28 cellular contexts compared by ENCODE assay signal in genomic region chr9:38083858-38084555, GRCh38. TPM values are rescaled to one million over a fixed set of nuclear protein-coding genes. Genes with fewer than 3 reads are reported as not detected.
A peak's percentile ranks its signal among the peaks of the same experiment; 100 is the strongest.
DNase-seq lines count a peak whose midpoint lies in the region; FAIRE-seq and TF ChIP-seq lines count a peak whose summit lies in the region.
"Had no signal": no experiment of that assay in that cellular context is flagged by ENCODE, and none has a peak within 500 bp of the region (broad histone marks: within the 10 kb centered on the region; RNA-seq: fewer than 3 reads in every experiment).

No MANE protein-coding gene starts in this region.

- H3K4me3 Mint-ChIP-seq in activated CD4-positive, alpha-beta memory T cell treated with anti-CD3 and anti-CD28 coated beads, Interleukin-2, amount 10 ng/mL, durations not matched to agents 7 days and 5 days: no peak overlapping the region
- H3K4me3 Mint-ChIP-seq: GM23338; immature natural killer cell; stimulated activated naive CD8-positive, alpha-beta T cell treated with anti-CD3 and anti-CD28 coated beads, Interleukin-15, amount 100 ng/mL, for 72 hours had no signal

- POLR2A ChIA-PET in activated CD4-positive, alpha-beta memory T cell treated with anti-CD3 and anti-CD28 coated beads, Interleukin-2, amount 10 ng/mL, durations not matched to agents 7 days and 5 days (lab: Charles Lee): no interaction called here

- no peak overlapping the region for H3K27ac Mint-ChIP-seq in activated CD4-positive, alpha-beta memory T cell treated with anti-CD3 and anti-CD28 coated beads, Interleukin-2, amount 10 ng/mL, durations not matched to agents 7 days and 5 days
- H3K27ac Mint-ChIP-seq: GM23338; immature natural killer cell; stimulated activated naive CD8-positive, alpha-beta T cell treated with anti-CD3 and anti-CD28 coated beads, Interleukin-15, amount 100 ng/mL, for 72 hours had no signal

- H3K4me1 ChIP-seq in kidney (ENCODE audit: control insufficient read depth in 1 of 2, insufficient read depth in 1 of 2, low read depth in 1 of 2, low read length in 2 of 2): peaks cover 3 to 5% of the 10 kb centered on the region in 2 donors
- H3K4me1 ChIP-seq in spleen: peaks cover 0 to 33% (median 8%) of the 10 kb centered on the region in 6 donors
- H3K4me1 ChIP-seq: adrenal gland, prostate gland had no signal

- H3K9me3 Mint-ChIP-seq in activated CD4-positive, alpha-beta memory T cell treated with anti-CD3 and anti-CD28 coated beads, Interleukin-2, amount 10 ng/mL, durations not matched to agents 7 days and 5 days: no peaks in the 10 kb centered on the region
- H3K9me3 Mint-ChIP-seq: GM23338; immature natural killer cell; stimulated activated naive CD8-positive, alpha-beta T cell treated with anti-CD3 and anti-CD28 coated beads, Interleukin-15, amount 100 ng/mL, for 72 hours had no signal

- H3K27ac ChIP-seq in kidney (ENCODE audit: low read depth in 2 of 2, low read length in 2 of 2): no peak overlapping the region
- no peak overlapping the region for H3K27ac ChIP-seq in spleen
- H3K27ac ChIP-seq: adrenal gland, hepatocyte, prostate gland, SK-N-MC, transverse colon had no signal

- H3K4me3 ChIP-seq in kidney (ENCODE audit: low read length in 2 of 2) (no peak overlapping the region), spleen (no peak overlapping the region)
- H3K4me3 ChIP-seq: adrenal gland, GM23338, hepatocyte, prostate gland, SK-N-MC, transverse colon had no signal

- intact Hi-C loops in kidney (cut with DNase I): no loop called here
- intact Hi-C loops in spleen (cut with DNase I; ENCODE audit: low total_unique reads): no loop called here

- CTCF ChIA-PET in activated CD4-positive, alpha-beta memory T cell treated with anti-CD3 and anti-CD28 coated beads, Interleukin-2, amount 10 ng/mL, durations not matched to agents 7 days and 5 days (lab: Charles Lee): no interaction called here

- no peak overlapping the region for H3K9ac ChIP-seq in kidney (ENCODE audit: low read length in 2 of 2)

- no peaks in the 10 kb centered on the region for H3K36me3 Mint-ChIP-seq in activated CD4-positive, alpha-beta memory T cell treated with anti-CD3 and anti-CD28 coated beads, Interleukin-2, amount 10 ng/mL, durations not matched to agents 7 days and 5 days (ENCODE audit: low read depth)
- H3K36me3 Mint-ChIP-seq: immature natural killer cell had no signal

- peaks cover 22% of the 10 kb centered on the region for H3K27me3 Mint-ChIP-seq in activated CD4-positive, alpha-beta memory T cell treated with anti-CD3 and anti-CD28 coated beads, Interleukin-2, amount 10 ng/mL, durations not matched to agents 7 days and 5 days

- H3K9me3 ChIP-seq in kidney (ENCODE audit: control insufficient read depth in 1 of 2, low read length in 2 of 2): no peaks in the 10 kb centered on the region
- no peaks in the 10 kb centered on the region for H3K9me3 ChIP-seq in spleen
- H3K9me3 ChIP-seq: adrenal gland, prostate gland, transverse colon had no signal

- TF ChIP-seq POLR2A in spleen (IDR thresholded peaks at IDR 0.05): no peak

- no peak for TF ChIP-seq CTCF in kidney (IDR thresholded peaks at IDR 0.05; ENCODE audit: borderline replicate concordance, extremely low read depth, insufficient read depth)
- no peak for TF ChIP-seq CTCF in spleen (IDR thresholded peaks at IDR 0.05 in 8 of 11, conservative IDR thresholded peaks at IDR 0.05 in 3 of 11)
- no peak for TF ChIP-seq CTCF in D721Med (IDR thresholded peaks at IDR 0.05; ENCODE audit: insufficient read depth, missing control alignments)

- FAIRE-seq in kidney (lab: Jason Lieb, UNC) (no peak), D721Med (lab: Jason Lieb, UNC) (no peak)
- FAIRE-seq: HepG2 had no signal

- WGBS in spleen, 5 donors: 86 to 96% (median 90%) methylated on average over 9 to 10 of the region's 10 CpGs

- peak; percentile 30 for DNase-seq in activated CD8-positive, alpha-beta memory T cell treated with anti-CD3 and anti-CD28 coated beads, Interleukin-2, amount 50 U/mL, for 48 hours
- no peak for DNase-seq in activated CD8-positive, alpha-beta memory T cell treated with anti-CD3 and anti-CD28 coated beads, Interleukin-2, amount 50 U/mL, for 4 hours
- DNase-seq in amniotic epithelial cell (ENCODE audit: low read depth) (peak; percentile 75), kidney (peak; percentile 23), spleen (peak; percentile 45), D721Med (ENCODE audit: insufficient read length, low spot score) (no peak)
- no peak for DNase-seq in activated CD4-positive, alpha-beta memory T cell treated with anti-CD3 and anti-CD28 coated beads, Interleukin-2, amount 10 ng/mL, durations not matched to agents 7 days and 5 days
- DNase-seq in activated CD4-positive, alpha-beta T cell treated with anti-CD3 and anti-CD28 coated beads, Interleukin-2, amount 50 U/mL, for 4 hours: no peak
- DNase-seq: 8988T; activated CD4-positive, alpha-beta T cell treated with anti-CD3 and anti-CD28 coated beads for 48 hours; activated gamma-delta T cell treated with Interleukin-2 at 50 U/mL for 16 hours; DMS79 treated with DMSO at 0.1 percent for 48 hours; effector CD4-positive, alpha-beta T cell; erythroblast; foreskin melanocyte; immature natural killer cell; NCI-H1092 treated with DMSO at 0.1 percent for 48 hours; NCI-H2081; stimulated activated CD4-positive, alpha-beta T cell treated with anti-CD3 and anti-CD28 coated beads, Interleukin-4, amount 100 ng/mL, for 4 hours; stimulated activated naive CD8-positive, alpha-beta T cell treated with anti-CD3 and anti-CD28 coated beads, Interleukin-15, amount 100 ng/mL, for 72 hours; T-helper 2 cell; transverse colon had no signal

- peaks cover 2% of the 10 kb centered on the region for H3K4me1 Mint-ChIP-seq in activated CD4-positive, alpha-beta memory T cell treated with anti-CD3 and anti-CD28 coated beads, Interleukin-2, amount 10 ng/mL, durations not matched to agents 7 days and 5 days
- H3K4me1 Mint-ChIP-seq: immature natural killer cell; stimulated activated naive CD8-positive, alpha-beta T cell treated with anti-CD3 and anti-CD28 coated beads, Interleukin-15, amount 100 ng/mL, for 72 hours had no signal

- no peaks in the 10 kb centered on the region for H3K36me3 ChIP-seq in kidney (ENCODE audit: control insufficient read depth in 1 of 2, insufficient read depth in 2 of 2, low read length in 2 of 2)
- H3K36me3 ChIP-seq in spleen: no peaks in the 10 kb centered on the region
- H3K36me3 ChIP-seq: adrenal gland, prostate gland, transverse colon had no signal

- H3K27me3 ChIP-seq in spleen (replicated peaks in 1 of 7): peaks cover 0 to 19% (median 0%) of the 10 kb centered on the region in 7 donors
- H3K27me3 ChIP-seq: adrenal gland, hepatocyte, transverse colon had no signal

RNA-seq across cellular contexts. Expression of gene SHB, which starts 15.0 kb away (rescaled TPM):
- total RNA-seq in kidney (39.8 TPM), spleen (10 to 100 TPM in 3 of 7 donors, 1 to 10 TPM in 4; 5.3 to 20.5 (median 8.5) TPM)
- polyA plus RNA-seq in kidney (ENCODE audit: insufficient read depth, low read depth, low replicate concordance) (16.4 TPM), spleen (1 to 10 TPM; 1.2 to 4.4 (median 1.7) TPM)
- total RNA-seq in activated CD4-positive, alpha-beta memory T cell treated with anti-CD3 and anti-CD28 coated beads, Interleukin-2, amount 10 ng/mL, durations not matched to agents 7 days and 5 days: 1 to 10 TPM in 1 of 2 experiments, under 1 TPM in 1; 0.93 to 1.0 TPM

Comparison
In these comparisons a context has a peak if more than half of its experiments do, and no peak if none do; other contexts are left out.
1. DNase-seq: peak in activated CD8-positive, alpha-beta memory T cell treated with anti-CD3 and anti-CD28 coated beads, Interleukin-2, amount 50 U/mL, for 48 hours (single experiment), amniotic epithelial cell (single experiment), kidney (single experiment) and spleen (single experiment); none in activated CD8-positive, alpha-beta memory T cell treated with anti-CD3 and anti-CD28 coated beads, Interleukin-2, amount 50 U/mL, for 4 hours (single experiment), activated CD4-positive, alpha-beta memory T cell treated with anti-CD3 and anti-CD28 coated beads, Interleukin-2, amount 10 ng/mL, durations not matched to agents 7 days and 5 days (single experiment), D721Med (single experiment) and activated CD4-positive, alpha-beta T cell treated with anti-CD3 and anti-CD28 coated beads, Interleukin-2, amount 50 U/mL, for 4 hours (0 of 2).